In genomic region chr9:128657344-128657704, GRCh38 we compare ENCODE assay signal across 9 cellular contexts. TPM values are rescaled to one million over a fixed set of nuclear protein-coding genes. Genes with fewer than 3 reads are reported as not detected.
DNase-seq lines count a peak whose midpoint lies in the region; ATAC-seq, FAIRE-seq and TF ChIP-seq lines count a peak whose summit lies in the region.
"Had no signal": no experiment of that assay in that cellular context is flagged by ENCODE, and none has a peak within 500 bp of the region (broad histone marks: within the 10 kb centered on the region; RNA-seq: fewer than 3 reads in every experiment).

No MANE protein-coding gene starts in this region.

- H3K27me3 ChIP-seq in HepG2 (ENCODE audit: control insufficient read depth in 1 of 2, insufficient read depth in 2 of 2, low read length in 2 of 2) = no peaks in the 10 kb centered on the region
- no peaks in the 10 kb centered on the region for H3K27me3 ChIP-seq in subcutaneous abdominal adipose tissue (ENCODE audit: control insufficient read depth in 5 of 5, insufficient read depth in 4 of 5, low read length in 5 of 5)

- no peak for DNase-seq in T-helper 2 cell treated with Interferon-gamma antibody and Interleukin-4, amounts not matched to agents 5 μg/mL and 100 μg/mL, for 36 hours (ENCODE audit: low spot score)
- DNase-seq in T-helper 2 cell = no peak
- DNase-seq in activated naive CD4-positive, alpha-beta T cell treated with anti-CD3 and anti-CD28 coated beads, Interleukin-2, amount 50 U/mL, for 72 hours (ENCODE audit: low spot score in 2 of 2) = no peak
- no peak for DNase-seq in HepG2 (ENCODE audit: low spot score)
- DNase-seq in germinal center (ENCODE audit: low spot score) = no peak
- DNase-seq in stimulated activated CD4-positive, alpha-beta T cell treated with anti-CD3 and anti-CD28 coated beads, Interleukin-2, amount 100 ng/mL, for 24 hours = no peak
- DNase-seq: stimulated activated CD4-positive, alpha-beta T cell treated with anti-CD3 and anti-CD28 coated beads, Interleukin-12 subunit alpha, Interleukin-12 subunit beta, amount 100 ng/mL, for 4 hours had no signal

- TF ChIP-seq CTCF in HepG2 (CRISPR knock-in tag; IDR thresholded peaks at IDR 0.05) = no peak

- peak overlapping the region; percentile 100 for H3K9ac ChIP-seq in HepG2 (ENCODE audit: insufficient read depth, low read depth, low read length)
- H3K9ac ChIP-seq in subcutaneous abdominal adipose tissue (ENCODE audit: low read length in 5 of 5) = peak overlapping the region in 4 of 5 donors; percentile 76 to 84 (median 80)

- TF ChIP-seq EP300 in HepG2 (IDR thresholded peaks at IDR 0.05; ENCODE audit: low read depth in 2 of 2, low read length in 2 of 2) = no peak
- TF ChIP-seq EP300 in HepG2 (CRISPR knock-in tag; IDR thresholded peaks at IDR 0.05; ENCODE audit: borderline replicate concordance) = no peak

- no peak for TF ChIP-seq POLR2A in HepG2 (IDR thresholded peaks at IDR 0.05; ENCODE audit: insufficient read depth in 1 of 2, low read depth in 2 of 2, low read length in 2 of 2)

- peaks cover 5% of the 10 kb centered on the region; the same call in 1 of the 2 replicates for H3K4me1 ChIP-seq in HepG2 (ENCODE audit: insufficient read depth, low read length)
- H3K4me1 ChIP-seq in subcutaneous abdominal adipose tissue (ENCODE audit: control insufficient read depth in 5 of 5, insufficient read depth in 5 of 5, low read length in 5 of 5) = peaks cover 0 to 9% (median 5%) of the 10 kb centered on the region in 5 donors

- H3K4me3 Mint-ChIP-seq in T-helper 2 cell treated with Interferon-gamma antibody and Interleukin-4, amounts not matched to agents 5 μg/mL and 100 μg/mL, for 36 hours = peak overlapping the region; percentile 94

- no peaks in the 10 kb centered on the region for H3K9me3 Mint-ChIP-seq in T-helper 2 cell treated with Interferon-gamma antibody and Interleukin-4, amounts not matched to agents 5 μg/mL and 100 μg/mL, for 36 hours
- no peaks in the 10 kb centered on the region for H3K9me3 Mint-ChIP-seq in activated naive CD4-positive, alpha-beta T cell treated with anti-CD3 and anti-CD28 coated beads, Interleukin-2, amount 50 U/mL, for 72 hours

- in situ Hi-C loops in HepG2 (cut with HindIII; ENCODE audit: extremely low pct_ligation_motif_present, low pct_unique_long_range_greater_than_20kb) = no loop called here

- CTCF ChIA-PET in HepG2 (lab: Yijun Ruan, JAX; ENCODE audit: low intra/inter-chr PET ratio, low total read pairs) = no interaction called here

- peak overlapping the region; percentile 99 for H3K27ac Mint-ChIP-seq in T-helper 2 cell treated with Interferon-gamma antibody and Interleukin-4, amounts not matched to agents 5 μg/mL and 100 μg/mL, for 36 hours
- peak overlapping the region; percentile 95 to 100 for H3K27ac Mint-ChIP-seq in activated naive CD4-positive, alpha-beta T cell treated with anti-CD3 and anti-CD28 coated beads, Interleukin-2, amount 50 U/mL, for 72 hours

- H4K20me1 ChIP-seq in HepG2 (ENCODE audit: insufficient read depth, low read length) = no peaks in the 10 kb centered on the region

- intact Hi-C loops in HepG2 (cut with micrococcal nuclease; ENCODE audit: unreplicated experiment) = no loop called here

- no peak for TF ChIP-seq RAD21 in HepG2 (CRISPR knock-in tag; IDR thresholded peaks at IDR 0.05)

- FAIRE-seq in HepG2 (lab: Jason Lieb, UNC) = no peak

- peaks cover 2% of the 10 kb centered on the region for H3K36me3 Mint-ChIP-seq in T-helper 2 cell treated with Interferon-gamma antibody and Interleukin-4, amounts not matched to agents 5 μg/mL and 100 μg/mL, for 36 hours (ENCODE audit: low read depth)
- peaks cover 5 to 6% of the 10 kb centered on the region in 2 donors for H3K36me3 Mint-ChIP-seq in activated naive CD4-positive, alpha-beta T cell treated with anti-CD3 and anti-CD28 coated beads, Interleukin-2, amount 50 U/mL, for 72 hours

- peak overlapping the region; percentile 98 for H3K4me2 ChIP-seq in HepG2 (ENCODE audit: low read depth, low read length)

- H3K36me3 ChIP-seq in HepG2 (replicated peaks in 1 of 2; ENCODE audit: control insufficient read depth in 1 of 2, insufficient read depth in 2 of 2, low read length in 2 of 2) (no peaks in the 10 kb centered on the region), subcutaneous abdominal adipose tissue (ENCODE audit: control insufficient read depth in 5 of 5, insufficient read depth in 5 of 5, low read length in 5 of 5) (no peaks in the 10 kb centered on the region)

- H3K9me3 ChIP-seq in HepG2 (ENCODE audit: low read length) (no peaks in the 10 kb centered on the region), subcutaneous abdominal adipose tissue (ENCODE audit: control insufficient read depth in 5 of 5, low read length in 5 of 5) (no peaks in the 10 kb centered on the region)

- no peaks in the 10 kb centered on the region for H3K79me2 ChIP-seq in HepG2 (ENCODE audit: insufficient read depth, low read length)

- no TSS peak for BruUV-seq in HepG2 (replicated peaks; lab: Mats Ljungman, UMichigan)

- POLR2A ChIA-PET in HepG2 (lab: Yijun Ruan, JAX) = interaction anchor here (1.0 to 1.6 kb wide), 6 partner anchors 22 to 67 kb away, joined by 3 to 11 read pairs (median 4); partner anchors contain the start of genes SET and ZDHHC12

- peaks cover 4% of the 10 kb centered on the region for H3K4me1 Mint-ChIP-seq in T-helper 2 cell treated with Interferon-gamma antibody and Interleukin-4, amounts not matched to agents 5 μg/mL and 100 μg/mL, for 36 hours (ENCODE audit: low read depth)

- WGBS in HepG2 (ENCODE audit: low lambda C conversion rate) = 95% methylated on average over 13 of the region's 13 CpGs

- ATAC-seq in activated naive CD4-positive, alpha-beta T cell treated with anti-CD3 and anti-CD28 coated beads, Interleukin-2, amount 50 U/mL, for 72 hours = no peak
- ATAC-seq in HepG2 = no peak
- no peak for ATAC-seq in GM18861 (IDR thresholded peaks at IDR 0.05; ENCODE audit: unreplicated experiment)

- H3K27ac ChIP-seq in HepG2 (ENCODE audit: extremely low read length, insufficient read depth, low read length) = peak overlapping the region; percentile 100
- peak overlapping the region; percentile 98 for H3K27ac ChIP-seq in subcutaneous abdominal adipose tissue (ENCODE audit: low read depth, low read length)

- H2AFZ ChIP-seq in HepG2 (ENCODE audit: low read length) = peak overlapping the region; percentile 97

- H3K27me3 Mint-ChIP-seq in T-helper 2 cell treated with Interferon-gamma antibody and Interleukin-4, amounts not matched to agents 5 μg/mL and 100 μg/mL, for 36 hours (ENCODE audit: low read depth) = no peaks in the 10 kb centered on the region

- H3K4me3 ChIP-seq in HepG2 (replicated peaks in 1 of 3; ENCODE audit: insufficient read depth in 1 of 3, low read depth in 2 of 3, low read length in 3 of 3) (peak overlapping the region in 2 of 3 experiments; percentile 73 to 84; a peak in 3 of 6 replicates), subcutaneous abdominal adipose tissue (ENCODE audit: low read depth in 1 of 5, low read length in 5 of 5) (peak overlapping the region; percentile 16 to 85 (median 77))

RNA-seq across cellular contexts. Expression of gene DYNC2I2, which starts 0.7 kb away (rescaled TPM):
- 10 to 100 TPM; 22.2 to 27.3 TPM for total RNA-seq in activated naive CD4-positive, alpha-beta T cell treated with anti-CD3 and anti-CD28 coated beads, Interleukin-2, amount 50 U/mL, for 72 hours
- 31.1 and 40.2 TPM in 2 replicates for total RNA-seq in HepG2 (2016; rRNA removed; fragmentation: Illumina TruSeq; extraction: Trizol)
- 35.7 and 35.9 TPM in 2 replicates for total RNA-seq in HepG2 (2016; cell fraction: cytosol; rRNA removed; fragmentation: Illumina TruSeq; extraction: Trizol; ENCODE audit: low read depth)
- total RNA-seq in HepG2 (2016; cell fraction: insoluble cytoplasmic fraction; rRNA removed; fragmentation: Illumina TruSeq; extraction: Trizol) = 30.0 and 41.4 TPM in 2 replicates
- total RNA-seq in HepG2 (2016; cell fraction: membrane; rRNA removed; fragmentation: Illumina TruSeq; extraction: Trizol) = 44.4 and 48.2 TPM in 2 replicates
- total RNA-seq in HepG2 (2016; cell fraction: nucleus; rRNA removed; fragmentation: Illumina TruSeq; extraction: Trizol) = 29.1 and 30.6 TPM in 2 replicates
- 12.5 and 13.7 TPM in 2 replicates for polyA plus RNA-seq in HepG2 (2011; rRNA removed)
- polyA plus RNA-seq in HepG2 (2011; cell fraction: cytosol; rRNA removed) = 8.1 and 18.6 TPM in 2 replicates
- 38.0 and 51.4 TPM in 2 replicates for polyA plus RNA-seq in HepG2 (2011; cell fraction: nucleus; rRNA removed)
- 3.2 and 5.6 TPM in 2 replicates for polyA plus RNA-seq in HepG2 (2012)
- polyA plus RNA-seq in HepG2 (2016; cell fraction: cytosol; fragmentation: Illumina TruSeq; extraction: Trizol; ENCODE audit: low read depth) = 38.3 and 39.4 TPM in 2 replicates
- 29.4 and 33.1 TPM in 2 replicates for polyA plus RNA-seq in HepG2 (2016; cell fraction: insoluble cytoplasmic fraction; fragmentation: Illumina TruSeq; extraction: Trizol; ENCODE audit: low read depth)
- 37.6 and 43.8 TPM in 2 replicates for polyA plus RNA-seq in HepG2 (2016; cell fraction: membrane; fragmentation: Illumina TruSeq; extraction: Trizol; ENCODE audit: low read depth)
- polyA plus RNA-seq in HepG2 (2016; cell fraction: nucleus; fragmentation: Illumina TruSeq; extraction: Trizol; ENCODE audit: insufficient read depth, low read depth) = 49.9 and 51.2 TPM in 2 replicates
- 21.4 and 223 TPM in 2 replicates for polyA minus RNA-seq in HepG2 (2011; rRNA and poly(A)+ RNA removed; ENCODE audit: low replicate concordance)
- polyA minus RNA-seq in HepG2 (2011; cell fraction: cytosol; rRNA and poly(A)+ RNA removed) = 7.2 and 10.8 TPM in 2 replicates
- 9.3 and 12.7 TPM in 2 replicates for polyA minus RNA-seq in HepG2 (2011; cell fraction: nucleus; rRNA and poly(A)+ RNA removed)

RNA-seq across cellular contexts. Expression of gene SET, which starts 31.7 kb away (rescaled TPM):
- 100 to 1,000 TPM; 499 to 548 TPM for total RNA-seq in activated naive CD4-positive, alpha-beta T cell treated with anti-CD3 and anti-CD28 coated beads, Interleukin-2, amount 50 U/mL, for 72 hours
- total RNA-seq in HepG2 (2016; rRNA removed; fragmentation: Illumina TruSeq; extraction: Trizol) = 611 and 724 TPM in 2 replicates
- total RNA-seq in HepG2 (2016; cell fraction: cytosol; rRNA removed; fragmentation: Illumina TruSeq; extraction: Trizol; ENCODE audit: low read depth) = 134 and 142 TPM in 2 replicates
- total RNA-seq in HepG2 (2016; cell fraction: insoluble cytoplasmic fraction; rRNA removed; fragmentation: Illumina TruSeq; extraction: Trizol) = 623 and 704 TPM in 2 replicates
- 360 and 385 TPM in 2 replicates for total RNA-seq in HepG2 (2016; cell fraction: membrane; rRNA removed; fragmentation: Illumina TruSeq; extraction: Trizol)
- 226 and 251 TPM in 2 replicates for total RNA-seq in HepG2 (2016; cell fraction: nucleus; rRNA removed; fragmentation: Illumina TruSeq; extraction: Trizol)
- polyA plus RNA-seq in HepG2 (2011; rRNA removed) = 72.8 and 94.2 TPM in 2 replicates
- 44.1 and 56.3 TPM in 2 replicates for polyA plus RNA-seq in HepG2 (2011; cell fraction: cytosol; rRNA removed)
- 48.5 and 49.6 TPM in 2 replicates for polyA plus RNA-seq in HepG2 (2011; cell fraction: nucleus; rRNA removed)
- 275 and 331 TPM in 2 replicates for polyA plus RNA-seq in HepG2 (2012)
- 120 and 147 TPM in 2 replicates for polyA plus RNA-seq in HepG2 (2016; cell fraction: cytosol; fragmentation: Illumina TruSeq; extraction: Trizol; ENCODE audit: low read depth)
- polyA plus RNA-seq in HepG2 (2016; cell fraction: insoluble cytoplasmic fraction; fragmentation: Illumina TruSeq; extraction: Trizol; ENCODE audit: low read depth) = 668 and 723 TPM in 2 replicates
- polyA plus RNA-seq in HepG2 (2016; cell fraction: membrane; fragmentation: Illumina TruSeq; extraction: Trizol; ENCODE audit: low read depth) = 247 and 252 TPM in 2 replicates
- polyA plus RNA-seq in HepG2 (2016; cell fraction: nucleus; fragmentation: Illumina TruSeq; extraction: Trizol; ENCODE audit: insufficient read depth, low read depth) = 360 TPM in 2 replicates
- polyA minus RNA-seq in HepG2 (2011; rRNA and poly(A)+ RNA removed; ENCODE audit: low replicate concordance) = 44.1 and 254 TPM in 2 replicates
- 141 and 156 TPM in 2 replicates for polyA minus RNA-seq in HepG2 (2011; cell fraction: cytosol; rRNA and poly(A)+ RNA removed)
- polyA minus RNA-seq in HepG2 (2011; cell fraction: nucleus; rRNA and poly(A)+ RNA removed) = 82.4 and 87.9 TPM in 2 replicates

RNA-seq across cellular contexts. Expression of gene PKN3, which starts 45.0 kb away (rescaled TPM):
- total RNA-seq in activated naive CD4-positive, alpha-beta T cell treated with anti-CD3 and anti-CD28 coated beads, Interleukin-2, amount 50 U/mL, for 72 hours = 10 to 100 TPM; 10.7 to 14.0 TPM
- 8.3 and 13.2 TPM in 2 replicates for total RNA-seq in HepG2 (2016; rRNA removed; fragmentation: Illumina TruSeq; extraction: Trizol)
- 3.5 and 3.9 TPM in 2 replicates for total RNA-seq in HepG2 (2016; cell fraction: cytosol; rRNA removed; fragmentation: Illumina TruSeq; extraction: Trizol; ENCODE audit: low read depth)
- total RNA-seq in HepG2 (2016; cell fraction: insoluble cytoplasmic fraction; rRNA removed; fragmentation: Illumina TruSeq; extraction: Trizol) = 7.5 and 13.4 TPM in 2 replicates
- total RNA-seq in HepG2 (2016; cell fraction: membrane; rRNA removed; fragmentation: Illumina TruSeq; extraction: Trizol) = 7.9 and 8.7 TPM in 2 replicates
- total RNA-seq in HepG2 (2016; cell fraction: nucleus; rRNA removed; fragmentation: Illumina TruSeq; extraction: Trizol) = 9.4 and 10.2 TPM in 2 replicates
- 9.2 and 10.5 TPM in 2 replicates for polyA plus RNA-seq in HepG2 (2011; rRNA removed)
- polyA plus RNA-seq in HepG2 (2011; cell fraction: cytosol; rRNA removed) = 7.2 and 10.2 TPM in 2 replicates
- polyA plus RNA-seq in HepG2 (2011; cell fraction: nucleus; rRNA removed) = 27.1 and 49.1 TPM in 2 replicates
- polyA plus RNA-seq in HepG2 (2012) = 5.4 and 6.9 TPM in 2 replicates
- polyA plus RNA-seq in HepG2 (2016; cell fraction: cytosol; fragmentation: Illumina TruSeq; extraction: Trizol; ENCODE audit: low read depth) = 3.8 and 4.1 TPM in 2 replicates
- polyA plus RNA-seq in HepG2 (2016; cell fraction: insoluble cytoplasmic fraction; fragmentation: Illumina TruSeq; extraction: Trizol; ENCODE audit: low read depth) = 13.4 and 15.9 TPM in 2 replicates
- polyA plus RNA-seq in HepG2 (2016; cell fraction: membrane; fragmentation: Illumina TruSeq; extraction: Trizol; ENCODE audit: low read depth) = 6.4 and 7.7 TPM in 2 replicates
- polyA plus RNA-seq in HepG2 (2016; cell fraction: nucleus; fragmentation: Illumina TruSeq; extraction: Trizol; ENCODE audit: insufficient read depth, low read depth) = 38.0 and 40.4 TPM in 2 replicates
- polyA minus RNA-seq in HepG2 (2011; rRNA and poly(A)+ RNA removed; ENCODE audit: low replicate concordance) = 23.6 and 48.2 TPM in 2 replicates
- polyA minus RNA-seq in HepG2 (2011; cell fraction: cytosol; rRNA and poly(A)+ RNA removed) = 6.9 and 13.8 TPM in 2 replicates
- 4.0 and 6.2 TPM in 2 replicates for polyA minus RNA-seq in HepG2 (2011; cell fraction: nucleus; rRNA and poly(A)+ RNA removed)
